14 cellular contexts compared by ENCODE assay signal in genomic region chr12:48881652-48882324, GRCh38. TPM values are rescaled to one million over a fixed set of nuclear protein-coding genes. Genes with fewer than 3 reads are reported as not detected.
DNase-seq lines count a peak whose midpoint lies in the region; ATAC-seq and TF ChIP-seq lines count a peak whose summit lies in the region.
"Had no signal": no experiment of that assay in that cellular context is flagged by ENCODE, and none has a peak within 500 bp of the region (broad histone marks: within the 10 kb centered on the region; RNA-seq: fewer than 3 reads in every experiment).

No MANE protein-coding gene starts in this region.

- H3K4me3 ChIP-seq in adipocyte (ENCODE audit: low read length) (peak overlapping the region; percentile 59), iPS-20b (ENCODE audit: low read length) (peak overlapping the region; percentile 54; the same call in 1 of the 2 replicates), esophagus squamous epithelium (peak overlapping the region in 2 of 4 donors; percentile 5 to 29)

- H3K9me3 ChIP-seq in adipocyte (ENCODE audit: control insufficient read depth, low read length) (no peaks in the 10 kb centered on the region), iPS-20b (ENCODE audit: insufficient read depth, low read depth, low read length) (no peaks in the 10 kb centered on the region), esophagus squamous epithelium (no peaks in the 10 kb centered on the region)

- DNase-seq in Daoy (ENCODE audit: low read depth) (peak; percentile 9), adipocyte (ENCODE audit: low read depth) (peak; percentile 14), sciatic nerve (ENCODE audit: low spot score) (no peak), NCI-H526 treated with DMSO at 0.1 percent for 48 hours (lab: John Stamatoyannopoulos, UW) (no peak), esophagus squamous epithelium (lab: John Stamatoyannopoulos, UW) (no peak), OCI-M1 (lab: John Stamatoyannopoulos, UW) (no peak)
- no peak for DNase-seq in activated effector memory CD4-positive, alpha-beta T cell treated with Interleukin-2 at 50 U/mL for 16 hours
- DNase-seq: activated CD4-positive, alpha-beta T cell treated with anti-CD3 and anti-CD28 coated beads, Interleukin-2, amount 50 U/mL, for 4 hours; activated naive CD4-positive, alpha-beta T cell treated with anti-CD3 and anti-CD28 coated beads, Interleukin-2, amount 50 U/mL, for 16 hours; effector memory CD8-positive, alpha-beta T cell; NCI-H1048; NCI-H82; stimulated activated CD4-positive, alpha-beta T cell treated with anti-CD3 and anti-CD28 coated beads, Interleukin-2, amount 100 ng/mL, for 24 hours had no signal

- no peak for TF ChIP-seq POLR2A in esophagus squamous epithelium (IDR thresholded peaks at IDR 0.05)

- H3K4me1 ChIP-seq in adipocyte (ENCODE audit: control insufficient read depth, insufficient read depth, low read length) (peaks cover 13% of the 10 kb centered on the region), iPS-20b (ENCODE audit: insufficient read depth, low read length) (peaks cover 28% of the 10 kb centered on the region), esophagus squamous epithelium (peaks cover 0 to 24% (median 3%) of the 10 kb centered on the region in 3 donors)

- H3K27me3 ChIP-seq in adipocyte (replicated peaks; ENCODE audit: control insufficient read depth, insufficient read depth, low read length) (peaks cover 50% of the 10 kb centered on the region), iPS-20b (ENCODE audit: insufficient read depth, low read length) (no peaks in the 10 kb centered on the region), esophagus squamous epithelium (peaks cover 0 to 45% (median 0%) of the 10 kb centered on the region in 4 donors)

- no peak overlapping the region for H3K9ac ChIP-seq in adipocyte (ENCODE audit: low read length)
- H3K9ac ChIP-seq in iPS-20b (ENCODE audit: low read depth, low read length) = peak overlapping the region; percentile 41; the same call in 1 of the 2 replicates

- H3K27ac ChIP-seq in iPS-20b (ENCODE audit: low read length) (no peak overlapping the region), esophagus squamous epithelium (peak overlapping the region in 1 of 4 donors; percentile 36)

- H3K36me3 ChIP-seq in adipocyte (ENCODE audit: control insufficient read depth, insufficient read depth, low read length, severe bottlenecking) (no peaks in the 10 kb centered on the region), iPS-20b (ENCODE audit: insufficient read depth, low read depth, low read length) (no peaks in the 10 kb centered on the region), esophagus squamous epithelium (no peaks in the 10 kb centered on the region)

- TF ChIP-seq CTCF in esophagus squamous epithelium (IDR thresholded peaks at IDR 0.05) = no peak

- WGBS in esophagus squamous epithelium, 2 donors = 42 to 45% methylated on average over 8 to 10 of the region's 10 CpGs

- peak; percentile 28 for ATAC-seq in sciatic nerve
- ATAC-seq: effector memory CD8-positive, alpha-beta T cell had no signal

- intact Hi-C loops in sciatic nerve (cut with DNase I) (no loop called here), esophagus squamous epithelium (cut with DNase I) (no loop called here)

RNA-seq across cellular contexts. Expression of gene RND1, which starts 16.1 kb away (rescaled TPM):
- total RNA-seq in Daoy (2014; rRNA removed; shearing (Covaris generic)) = 0.51 and 4.7 TPM in 2 replicates
- total RNA-seq in sciatic nerve (4.5 TPM), esophagus squamous epithelium (1 to 10 TPM in 2 of 4 donors, under 1 TPM in 2; 0.57 to 6.1 (median 0.95) TPM)

RNA-seq across cellular contexts. Expression of gene DDX23, which starts 29.8 kb away (rescaled TPM):
- total RNA-seq in Daoy (2014; rRNA removed; shearing (Covaris generic)) = 132 and 146 TPM in 2 replicates
- total RNA-seq in sciatic nerve (60.2 TPM), esophagus squamous epithelium (10 to 100 TPM; 46.0 to 71.5 (median 56.7) TPM)

RNA-seq across cellular contexts. Expression of gene FKBP11, which starts 43.5 kb away (rescaled TPM):
- total RNA-seq in Daoy (2014; rRNA removed; shearing (Covaris generic)) = 7.0 and 28.0 TPM in 2 replicates
- total RNA-seq in sciatic nerve (17.8 TPM), esophagus squamous epithelium (10 to 100 TPM in 3 of 4 donors, 1 to 10 TPM in 1; 9.5 to 28.6 (median 11.8) TPM)

Comparison
In these comparisons a context has a peak if more than half of its experiments do, and no peak if none do; other contexts are left out.
1. DNase-seq: peak in Daoy (single experiment) and adipocyte (single experiment); none in sciatic nerve (single experiment), activated effector memory CD4-positive, alpha-beta T cell treated with Interleukin-2 at 50 U/mL for 16 hours (single experiment), NCI-H526 treated with DMSO at 0.1 percent for 48 hours (single experiment), esophagus squamous epithelium (single experiment) and OCI-M1 (single experiment).